Comparison of ENCODE assay signal across 8 cellular contexts in the genomic region with DNA sequence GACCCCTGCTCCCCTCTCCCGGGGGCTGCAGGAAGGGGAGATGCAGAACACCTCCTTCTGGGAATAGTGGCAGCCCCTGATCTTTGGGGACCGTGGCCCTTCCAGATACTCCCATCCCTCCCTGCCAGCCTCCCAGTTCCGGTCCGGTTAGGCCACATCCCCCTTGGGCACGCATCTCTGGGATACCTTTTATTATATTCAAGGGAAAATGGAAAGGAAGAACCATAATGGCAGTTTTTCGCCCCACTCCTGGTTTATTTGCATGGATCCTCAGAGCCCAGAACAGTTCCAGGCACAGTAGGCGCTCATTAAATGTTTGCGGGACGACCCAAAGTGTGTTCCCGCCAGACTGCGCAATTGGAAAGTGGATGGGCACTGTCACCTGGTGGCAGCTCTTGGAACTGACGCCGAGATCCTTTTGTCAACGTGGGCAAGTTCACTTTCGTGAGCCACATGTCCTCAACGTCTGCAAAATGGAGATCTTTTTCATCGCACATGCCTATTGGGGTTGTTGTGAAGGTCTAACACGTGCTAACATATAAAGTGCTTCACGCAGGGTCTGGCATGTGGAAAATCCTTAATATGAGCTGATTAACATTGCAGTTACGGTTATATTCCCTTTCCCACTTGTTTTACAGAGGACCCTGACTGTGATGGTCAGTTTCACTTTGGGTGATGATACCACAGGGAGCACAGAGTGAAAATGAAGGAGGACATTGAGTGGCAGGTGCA. TPM values are rescaled to one million over a fixed set of nuclear protein-coding genes. Genes with fewer than 3 reads are reported as not detected.
A peak's percentile ranks its signal among the peaks of the same experiment; 100 is the strongest.
DNase-seq lines count a peak whose midpoint lies in the region; ATAC-seq and TF ChIP-seq lines count a peak whose summit lies in the region.

No MANE protein-coding gene starts in this region.

- peaks cover 0 to 5% of the 10 kb centered on the region in 2 donors for H3K36me3 ChIP-seq in psoas muscle (ENCODE audit: insufficient read depth in 1 of 2, low read depth in 1 of 2)
- H3K36me3 ChIP-seq in upper lobe of right lung, result no peaks in the 10 kb centered on the region

- 5 to 6% (median 6%) methylated on average over 20 of the region's 20 CpGs for WGBS in psoas muscle, 3 donors

- intact Hi-C loops in cardiac septum (cut with DNase I) (loop anchor here (1.0 to 10.0 kb wide), 3 partner anchors 221 to 329 kb away; no protein-coding TSS in a partner anchor), psoas muscle (cut with DNase I) (loop anchor here (1.0 to 10.0 kb wide), 5 partner anchors 285 to 901 kb away; partner anchors contain the start of gene TMC7 (in 1 of the 2)), upper lobe of right lung (cut with DNase I) (no loop called here)

- TF ChIP-seq CTCF in psoas muscle (IDR thresholded peaks at IDR 0.05), result peak; percentile 100
- peak; percentile 99 for TF ChIP-seq CTCF in upper lobe of right lung (IDR thresholded peaks at IDR 0.05)

- no peaks in the 10 kb centered on the region for H3K9me3 ChIP-seq in psoas muscle
- no peaks in the 10 kb centered on the region for H3K9me3 ChIP-seq in upper lobe of right lung

- DNase-seq in Ammon's horn (ENCODE audit: low spot score) (peak; percentile 90), NAMALWA (ENCODE audit: low spot score) (peak; percentile 85), SW480 (ENCODE audit: low spot score) (peak; percentile 64), cardiac septum (ENCODE audit: low spot score) (peak; percentile 84), psoas muscle (peak; percentile 74 to 85), upper lobe of right lung (peak; percentile 79)
- DNase-seq in activated naive CD8-positive, alpha-beta T cell treated with anti-CD3 and anti-CD28 coated beads, Interleukin-2, amount 50 U/mL, for 16 hours (ENCODE audit: low read depth, low spot score), result peak; percentile 69

- peak; percentile 77 for ATAC-seq in GM19395 (IDR thresholded peaks at IDR 0.05; ENCODE audit: unreplicated experiment)
- ATAC-seq in psoas muscle, result peak; percentile 60 to 66 (median 63)
- ATAC-seq in upper lobe of right lung, result peak; percentile 81

- H3K27ac ChIP-seq in psoas muscle, result no peak overlapping the region
- no peak overlapping the region for H3K27ac ChIP-seq in upper lobe of right lung

- peak overlapping the region; percentile 92 for H3K4me3 ChIP-seq in psoas muscle
- peak overlapping the region; percentile 65 for H3K4me3 ChIP-seq in upper lobe of right lung

- H3K4me1 ChIP-seq in psoas muscle, result peaks cover 17% of the 10 kb centered on the region
- H3K4me1 ChIP-seq in upper lobe of right lung, result peaks cover 19% of the 10 kb centered on the region

- no peaks in the 10 kb centered on the region for H3K27me3 ChIP-seq in psoas muscle (ENCODE audit: insufficient read depth in 3 of 3, low read length in 2 of 3)
- H3K27me3 ChIP-seq in upper lobe of right lung, result peaks cover 18% of the 10 kb centered on the region

RNA-seq across cellular contexts. Expression of gene GPRC5B, which starts 1.6 kb away (rescaled TPM):
- total RNA-seq in cardiac septum, result 54.1 TPM
- 100 to 1,000 TPM in 3 of 4 donors, 10 to 100 TPM in 1; 38.5 to 124 (median 109) TPM for total RNA-seq in psoas muscle
- polyA plus RNA-seq in psoas muscle, result 10 to 100 TPM; 25.3 to 55.7 (median 50.9) TPM
- total RNA-seq in upper lobe of right lung, result 21.1 TPM
